Comparison of ENCODE assay signal across 8 cellular contexts in genomic region chr20:17536944-17537444, GRCh38.
DNase-seq lines count a peak whose midpoint lies in the region; ATAC-seq and TF ChIP-seq lines count a peak whose summit lies in the region.

No MANE protein-coding gene starts in this region.

- DNase-seq in GM13976 (ENCODE audit: low spot score) (peak; percentile 70), NCI-H1930 (lab: John Stamatoyannopoulos, UW) (peak; percentile 36 to 50), T-helper 22 cell (ENCODE audit: low read depth) (peak; percentile 35), astrocyte of the hippocampus (ENCODE audit: low read depth, low spot score) (peak; percentile 90), iPS DF 19.7 (ENCODE audit: low read depth, low spot score) (peak; percentile 82)
- DNase-seq in stimulated activated CD4-positive, alpha-beta T cell treated with anti-CD3 and anti-CD28 coated beads, Interleukin-15, amount 100 ng/mL, for 1 hour (ENCODE audit: low read depth in 1 of 2, low spot score in 1 of 2), result peak; percentile 26 to 32

- in situ Hi-C loops in GM13976 (cut with MboI; ENCODE audit: low sequenced_read_pairs, unreplicated experiment), result no loop called here

- peak; percentile 85 for TF ChIP-seq CTCF in 22Rv1 (IDR thresholded peaks at IDR 0.05)
- peak; percentile 61 for TF ChIP-seq CTCF in GM13976 (IDR thresholded peaks at IDR 0.05; ENCODE audit: borderline replicate concordance, control extremely low read depth, extremely low read depth, insufficient read depth, missing control alignments)

- ATAC-seq in HG02885 (IDR thresholded peaks at IDR 0.05; ENCODE audit: poor library complexity, unreplicated experiment), result peak; percentile 84

- H3K27ac ChIP-seq in 22Rv1, result no peak overlapping the region

Comparison
In these comparisons a context has a peak if more than half of its experiments do, and no peak if none do; other contexts are left out.
1. DNase-seq: peak in every context shown above with its lines; median percentile 90 in astrocyte of the hippocampus; 82 in iPS DF 19.7; 70 in GM13976; 43 in NCI-H1930; 35 in T-helper 22 cell; 29 in stimulated activated CD4-positive, alpha-beta T cell treated with anti-CD3 and anti-CD28 coated beads, Interleukin-15, amount 100 ng/mL, for 1 hour.